Comparison of ENCODE assay signal across 1 cellular context in genomic region chr3:72261566-72262564, GRCh38.
TF ChIP-seq lines count a peak whose summit lies in the region.

No MANE protein-coding gene starts in this region.

TF ChIP-seq in K562, 482 proteins besides CTCF, POLR2A, EP300 and RAD21:
- TF ChIP-seq ZBTB40 (IDR thresholded peaks at IDR 0.05) (peak; percentile 67), ZBTB40 (CRISPR knock-in tag; IDR thresholded peaks at IDR 0.05) (no peak), ZNF121 (CRISPR knock-in tag; conservative IDR thresholded peaks at IDR 0.05) (no peak), KAT2B (IDR thresholded peaks at IDR 0.05; ENCODE audit: low read depth, low read length) (no peak), ZNF586 (CRISPR knock-in tag; conservative IDR thresholded peaks at IDR 0.05) (no peak), KAT8 (IDR thresholded peaks at IDR 0.05; ENCODE audit: low read depth) (no peak), PTBP1 (IDR thresholded peaks at IDR 0.05; ENCODE audit: low read depth, low read length) (no peak), CREB5 (CRISPR knock-in tag; IDR thresholded peaks at IDR 0.05) (no peak)
